In genomic region chr2:105903051-105903674, GRCh38 we compare ENCODE assay signal across 23 cellular contexts.
"Had no signal": no experiment of that assay in that cellular context is flagged by ENCODE, and none has a peak within 500 bp of the region (broad histone marks: within the 10 kb centered on the region; RNA-seq: fewer than 3 reads in every experiment).

No MANE protein-coding gene starts in this region.

- DNase-seq: activated CD4-positive, alpha-beta T cell treated with anti-CD3 and anti-CD28 coated beads for 1 hour; activated CD4-positive, alpha-beta T cell treated with anti-CD3 and anti-CD28 coated beads, Interleukin-2, amount 50 U/mL, for 4 hours; activated gamma-delta T cell treated with Interleukin-2 at 50 U/mL for 16 hours; adrenal gland; brain microvascular endothelial cell; central memory CD4-positive, alpha-beta T cell; dermis blood vessel endothelial cell; effector CD8-positive, alpha-beta T cell; foreskin melanocyte; glutamatergic neuron; immature natural killer cell; occipital lobe; stimulated activated CD4-positive, alpha-beta T cell treated with anti-CD3 and anti-CD28 coated beads, Interleukin-2, amount 100 ng/mL, for 48 hours; stimulated activated CD8-positive, alpha-beta memory T cell treated with anti-CD3 and anti-CD28 coated beads, Interleukin-4, amount 100 ng/mL, for 48 hours; stimulated activated naive CD4-positive, alpha-beta T cell treated with Interleukin-2 at 50 U/mL for 16 hours; WERI-Rb-1 had no signal

- H2AFZ ChIP-seq: hepatocyte had no signal

- H3K4me3 ChIP-seq: adrenal gland, ascending aorta, hepatocyte had no signal

- H3K79me2 ChIP-seq: hepatocyte had no signal

- H3K4me1 ChIP-seq: adrenal gland had no signal

- H3K36me3 ChIP-seq: adrenal gland, ascending aorta, brain microvascular endothelial cell, WERI-Rb-1 had no signal

- H3K27ac Mint-ChIP-seq: activated naive CD4-positive, alpha-beta T cell treated with anti-CD3 and anti-CD28 coated beads, Interleukin-2, amount 50 U/mL, for 24 hours; immature natural killer cell; nephron had no signal

- H3K27me3 Mint-ChIP-seq: activated naive CD4-positive, alpha-beta T cell treated with anti-CD3 and anti-CD28 coated beads, Interleukin-2, amount 50 U/mL, for 24 hours had no signal

- H3K9me3 ChIP-seq: adrenal gland had no signal

- H3K4me2 ChIP-seq: hepatocyte had no signal

- H3K27me3 ChIP-seq: adrenal gland, ascending aorta, brain microvascular endothelial cell, hepatocyte had no signal

- H3K27ac ChIP-seq: adrenal gland, ascending aorta, brain microvascular endothelial cell, hepatocyte, WERI-Rb-1 had no signal

- ATAC-seq: left lobe of liver, sciatic nerve, SK-N-SH treated with all-trans-retinoic acid at 6 μM for 48 hours had no signal

- H3K4me3 Mint-ChIP-seq: activated naive CD4-positive, alpha-beta T cell treated with anti-CD3 and anti-CD28 coated beads, Interleukin-2, amount 50 U/mL, for 24 hours; immature natural killer cell; nephron had no signal
